10 cellular contexts compared by ENCODE assay signal in genomic region chr10:70493660-70494234, GRCh38. TPM values are rescaled to one million over a fixed set of nuclear protein-coding genes. Genes with fewer than 3 reads are reported as not detected.
DNase-seq lines count a peak whose midpoint lies in the region; ATAC-seq, FAIRE-seq and TF ChIP-seq lines count a peak whose summit lies in the region.
"Had no signal": no experiment of that assay in that cellular context is flagged by ENCODE, and none has a peak within 500 bp of the region (broad histone marks: within the 10 kb centered on the region; RNA-seq: fewer than 3 reads in every experiment).

No MANE protein-coding gene starts in this region.

- H3K27ac Mint-ChIP-seq in HFFc6 = no peak overlapping the region

- 30 to 47% (median 44%) methylated on average over 9 of the region's 9 CpGs for WGBS in small intestine, 3 donors

- peak; percentile 70 for ATAC-seq in GM18909 (IDR thresholded peaks at IDR 0.05; ENCODE audit: poor library complexity, unreplicated experiment)
- ATAC-seq in HG02763 (IDR thresholded peaks at IDR 0.05; ENCODE audit: unreplicated experiment) = peak; percentile 65

- no peak overlapping the region for H3K4me3 Mint-ChIP-seq in HFFc6

- H3K27me3 Mint-ChIP-seq in HFFc6 (ENCODE audit: insufficient read depth) = peaks cover 40% of the 10 kb centered on the region

- no peak for TF ChIP-seq CTCF in HFFc6 (IDR thresholded peaks at IDR 0.05)

- H3K9me3 Mint-ChIP-seq in HFFc6 = no peaks in the 10 kb centered on the region

- H3K27ac ChIP-seq in small intestine (ENCODE audit: low read depth in 1 of 2, low read length in 1 of 2) = peak overlapping the region in 1 of 2 donors; percentile 73

- peak; percentile 23 to 42 for DNase-seq in NOMO-1 (lab: John Stamatoyannopoulos, UW; ENCODE audit: unreplicated experiment in 2 of 2)
- DNase-seq in left kidney (ENCODE audit: low read depth, low spot score) = peak; percentile 72
- DNase-seq in small intestine = no peak
- DNase-seq in hepatic stellate cell (ENCODE audit: low spot score) = no peak
- DNase-seq in NCI-H524 treated with DMSO at 0.1 percent for 48 hours (lab: John Stamatoyannopoulos, UW) = no peak
- no peak for DNase-seq in HFFc6

- H3K36me3 Mint-ChIP-seq in HFFc6 (ENCODE audit: low read depth) = no peaks in the 10 kb centered on the region

- H3K4me1 Mint-ChIP-seq in HFFc6 (ENCODE audit: low read depth) = no peaks in the 10 kb centered on the region

- no peaks in the 10 kb centered on the region for H3K27me3 ChIP-seq in small intestine (ENCODE audit: control insufficient read depth in 2 of 2, insufficient read depth in 2 of 2, low read length in 2 of 2)

- no peak for FAIRE-seq in small intestine (lab: Jason Lieb, UNC)
- FAIRE-seq: endothelial cell of umbilical vein had no signal

- H3K36me3 ChIP-seq in small intestine (ENCODE audit: control insufficient read depth in 2 of 2, insufficient read depth in 2 of 2, low read length in 2 of 2) = no peaks in the 10 kb centered on the region

- no peaks in the 10 kb centered on the region for H3K9me3 ChIP-seq in small intestine (ENCODE audit: control insufficient read depth, low read depth)

- H3K4me3 ChIP-seq in small intestine (ENCODE audit: low read depth in 1 of 2, low read length in 2 of 2) = no peak overlapping the region

- no peaks in the 10 kb centered on the region for H3K4me1 ChIP-seq in small intestine (ENCODE audit: control insufficient read depth in 2 of 2, insufficient read depth in 1 of 2, low read depth in 1 of 2, low read length in 1 of 2)

RNA-seq across cellular contexts. Expression of gene PALD1, which starts 15.2 kb away (rescaled TPM):
- polyA plus RNA-seq in small intestine = 1 to 10 TPM in 2 of 3 donors, under 1 TPM in 1; 0.22 to 3.6 (median 2.7) TPM
- total RNA-seq in HFFc6 (2021; fragmentation: NEBNext Ultra II Directional; extraction: Animal tissue kit (Norgen Biotek cat#: 25700)) = not detected

RNA-seq across cellular contexts. Expression of gene NODAL, which starts 52.3 kb away (rescaled TPM):
- polyA plus RNA-seq in small intestine = under 1 TPM in 1 of 3 donors, not detected in 2; 0.04 TPM
- total RNA-seq in HFFc6 (2021; fragmentation: NEBNext Ultra II Directional; extraction: Animal tissue kit (Norgen Biotek cat#: 25700)) = not detected
- total RNA-seq: endothelial cell of umbilical vein, NCI-H460 had no signal
- polyA plus RNA-seq: endothelial cell of umbilical vein had no signal

Comparison
In these comparisons a context has a peak if more than half of its experiments do, and no peak if none do; other contexts are left out.
1. DNase-seq: peak in NOMO-1 (2 of 2) and left kidney (single experiment); none in small intestine (single experiment), hepatic stellate cell (single experiment), NCI-H524 treated with DMSO at 0.1 percent for 48 hours (single experiment) and HFFc6 (single experiment).